In the genomic region with DNA sequence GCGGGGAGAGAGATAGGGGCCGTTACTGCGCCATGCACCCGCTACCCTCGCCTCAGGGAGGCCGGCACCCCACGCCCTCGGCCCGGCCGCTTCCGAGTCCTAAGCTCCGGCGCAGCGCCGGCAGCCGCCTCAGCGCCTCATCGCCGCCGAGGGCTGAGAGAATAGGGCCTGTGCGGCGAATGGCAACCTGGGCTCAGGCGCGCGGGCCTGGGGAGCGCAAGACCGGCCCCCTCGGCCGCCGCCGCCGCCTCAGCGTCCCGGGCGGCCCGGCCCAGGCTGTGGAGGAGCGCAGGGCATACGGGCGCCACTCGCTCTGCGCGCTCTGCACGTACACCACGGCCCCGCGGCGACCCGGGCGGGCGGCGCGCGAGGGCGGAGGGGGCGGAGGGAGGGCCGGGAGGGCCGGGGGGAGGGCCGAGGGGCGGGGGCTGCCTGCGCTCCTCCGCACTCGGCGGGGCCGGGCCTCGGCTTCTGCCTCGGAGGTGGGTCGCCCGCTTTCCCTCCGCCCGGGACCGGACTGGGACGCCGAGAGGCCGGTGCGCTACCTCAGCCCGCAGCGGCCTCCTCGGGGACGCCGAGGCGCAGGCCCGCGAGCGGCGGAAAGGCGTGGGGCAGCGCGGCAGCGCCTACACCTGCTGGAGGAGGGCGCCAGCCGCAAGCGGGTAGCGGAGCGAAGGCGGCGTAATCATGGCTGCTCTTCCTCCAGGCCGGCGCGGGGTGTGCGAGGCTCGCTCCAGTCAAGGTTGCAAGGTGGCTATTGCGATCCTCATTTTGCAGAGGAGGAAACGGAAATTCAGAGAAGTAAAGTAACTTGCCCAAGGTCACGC, we compare ENCODE assay signal across 8 cellular contexts. TPM values are rescaled to one million over a fixed set of nuclear protein-coding genes. Genes with fewer than 3 reads are reported as not detected.
DNase-seq lines count a peak whose midpoint lies in the region; ATAC-seq and TF ChIP-seq lines count a peak whose summit lies in the region.

A gene (minus strand): TSS at position 317 of the 827 bp plus-strand sequence. CDS start 399 bp downstream, outside the sequence.

- H3K27me3 ChIP-seq in right lobe of liver: no peaks in the 10 kb centered on the region

- peak within 1 kb of the TSS; percentile 92 for H3K27ac ChIP-seq in C4-2B
- H3K27ac ChIP-seq in right lobe of liver: peak within 1 kb of the TSS; percentile 97 to 99 (median 99)

- H3K9me3 ChIP-seq in right lobe of liver: no peaks in the 10 kb centered on the region

- TF ChIP-seq CTCF in C4-2B (conservative IDR thresholded peaks at IDR 0.05) (peak; percentile 42), right lobe of liver (IDR thresholded peaks at IDR 0.05) (peak in 3 of 4 donors; percentile 13 to 23 (median 20))

- H3K4me1 ChIP-seq in right lobe of liver: peaks cover 0 to 40% (median 19%) of the 10 kb centered on the region in 4 donors

- intact Hi-C loops in right lobe of liver (cut with DNase I): no loop called here

- H3K4me3 ChIP-seq in right lobe of liver: peak within 1 kb of the TSS; percentile 69 to 74 (median 71)

- TF ChIP-seq POLR2A in right lobe of liver (IDR thresholded peaks at IDR 0.05): peak; percentile 97

- H3K36me3 ChIP-seq in right lobe of liver: no peaks in the 10 kb centered on the region

- DNase-seq in NCI-H69 (lab: John Stamatoyannopoulos, UW): peak; percentile 95
- peak; percentile 74 to 77 for DNase-seq in activated CD4-positive, alpha-beta T cell treated with anti-CD3 and anti-CD28 coated beads, Interleukin-2, amount 50 U/mL, for 4 hours
- peak; percentile 95 for DNase-seq in dermis blood vessel endothelial cell
- DNase-seq in right lobe of liver: peak; percentile 93
- peak; percentile 77 for DNase-seq in stimulated activated CD4-positive, alpha-beta T cell treated with anti-CD3 and anti-CD28 coated beads, Interleukin-4, amount 100 ng/mL, for 24 hours

- ATAC-seq in GM19328 (IDR thresholded peaks at IDR 0.05; ENCODE audit: unreplicated experiment): peak; percentile 79
- peak; percentile 63 for ATAC-seq in HG03469 (IDR thresholded peaks at IDR 0.05; ENCODE audit: unreplicated experiment)
- peak; percentile 71 to 89 (median 83) for ATAC-seq in right lobe of liver

- WGBS in right lobe of liver (ENCODE audit: insufficient coverage, low coverage, low lambda C conversion rate, missing lambda C conversion rate): 0% methylated on average over 7 of the region's 104 CpGs

RNA-seq across cellular contexts. Expression of the gene that starts here (rescaled TPM):
- 125 and 129 TPM in 2 replicates for total RNA-seq in dermis blood vessel endothelial cell
- 10 to 100 TPM; 19.3 to 66.5 (median 38.9) TPM for total RNA-seq in right lobe of liver

Comparison
In these comparisons a context has a peak if more than half of its experiments do, and no peak if none do; other contexts are left out.
1. Peak in every context shown above with its lines: DNase-seq, ATAC-seq, H3K4me3 ChIP-seq and H3K27ac ChIP-seq.